ENCODE assay signal across 11 cellular contexts in genomic region chr15:91268510-91268909, GRCh38.
A peak's percentile ranks its signal among the peaks of the same experiment; 100 is the strongest.
DNase-seq lines count a peak whose midpoint lies in the region; ATAC-seq and TF ChIP-seq lines count a peak whose summit lies in the region.
"Had no signal": no experiment of that assay in that cellular context is flagged by ENCODE, and none has a peak within 500 bp of the region (broad histone marks: within the 10 kb centered on the region; RNA-seq: fewer than 3 reads in every experiment).

No MANE protein-coding gene starts in this region.

- no peak for DNase-seq in AG04450 (ENCODE audit: low read depth, low spot score)
- DNase-seq in PC-3, result no peak
- peak; percentile 31 to 45 for DNase-seq in erythroblast (lab: John Stamatoyannopoulos, UW)
- DNase-seq in mesothelial cell of epicardium (ENCODE audit: low spot score in 2 of 2, unreplicated experiment in 2 of 2), result no peak
- no peak for DNase-seq in RWPE1 (ENCODE audit: low spot score)
- no peak for DNase-seq in NCI-H2196 treated with DMSO at 0.1 percent for 48 hours (lab: John Stamatoyannopoulos, UW; ENCODE audit: unreplicated experiment)
- DNase-seq: DMS79, NCI-H2081 treated with DMSO at 0.1 percent for 48 hours had no signal

- no peak overlapping the region for H3K4me3 Mint-ChIP-seq in mesothelial cell of epicardium

- no peaks in the 10 kb centered on the region for H3K36me3 ChIP-seq in PC-3 (ENCODE audit: low read depth, low read length)

- no peak for TF ChIP-seq POLR2A in erythroblast (IDR thresholded peaks at IDR 0.05; ENCODE audit: low read length)

- no peaks in the 10 kb centered on the region for H3K36me3 Mint-ChIP-seq in mesothelial cell of epicardium
- H3K36me3 Mint-ChIP-seq: activated naive CD4-positive, alpha-beta T cell treated with anti-CD3 and anti-CD28 coated beads, Interleukin-2, amount 50 U/mL, for 72 hours had no signal

- H4K20me1 ChIP-seq in PC-3 (ENCODE audit: low read length), result no peaks in the 10 kb centered on the region

- H3K9me3 ChIP-seq in AG04450 (ENCODE audit: control insufficient read depth, insufficient read depth, low read length), result no peaks in the 10 kb centered on the region
- no peaks in the 10 kb centered on the region for H3K9me3 ChIP-seq in PC-3 (ENCODE audit: low read length)

- no peak overlapping the region for H3K27ac Mint-ChIP-seq in mesothelial cell of epicardium
- H3K27ac Mint-ChIP-seq: activated naive CD4-positive, alpha-beta T cell treated with anti-CD3 and anti-CD28 coated beads, Interleukin-2, amount 50 U/mL, for 72 hours had no signal

- H3K27ac ChIP-seq in AG04450 (ENCODE audit: low read depth, low read length) (no peak overlapping the region), PC-3 (ENCODE audit: low read length) (no peak overlapping the region), RWPE1 (no peak overlapping the region)

- intact Hi-C loops in PC-3 (cut with micrococcal nuclease), result no loop called here

- BruUV-seq in PC-3 (replicated peaks; lab: Mats Ljungman, UMichigan), result no TSS peak

- no peaks in the 10 kb centered on the region for H3K9me2 ChIP-seq in PC-3 (replicated peaks; ENCODE audit: low read length)

- no peak for ATAC-seq in PC-3
- no peak for ATAC-seq in HG03439 (IDR thresholded peaks at IDR 0.05; ENCODE audit: unreplicated experiment)
- ATAC-seq: activated naive CD4-positive, alpha-beta T cell treated with anti-CD3 and anti-CD28 coated beads, Interleukin-2, amount 50 U/mL, for 72 hours had no signal

- H3K79me2 ChIP-seq in PC-3 (ENCODE audit: low read length), result no peaks in the 10 kb centered on the region

- TF ChIP-seq CTCF in AG04450 (IDR thresholded peaks at IDR 0.05; ENCODE audit: low read depth, low read length), result peak; percentile 23; the same call in 1 of the 2 replicates
- TF ChIP-seq CTCF in GM12872 (IDR thresholded peaks at IDR 0.05; ENCODE audit: insufficient read depth, low read depth, low read length), result peak; percentile 56; the same call in 2 of the 3 replicates
- peak; percentile 44 for TF ChIP-seq CTCF in PC-3 (conservative IDR thresholded peaks at IDR 0.05; ENCODE audit: low read depth, low read length)
- no peak for TF ChIP-seq CTCF in mesothelial cell of epicardium (IDR thresholded peaks at IDR 0.05; ENCODE audit: unreplicated experiment)
- no peak; the same call in 1 of the 2 replicates for TF ChIP-seq CTCF in RWPE1 (conservative IDR thresholded peaks at IDR 0.05; ENCODE audit: low read depth)

- no peaks in the 10 kb centered on the region for H3F3A ChIP-seq in PC-3 (ENCODE audit: low read length, unreplicated experiment)

- H3K9me3 Mint-ChIP-seq in mesothelial cell of epicardium, result no peaks in the 10 kb centered on the region
- H3K9me3 Mint-ChIP-seq: activated naive CD4-positive, alpha-beta T cell treated with anti-CD3 and anti-CD28 coated beads, Interleukin-2, amount 50 U/mL, for 72 hours had no signal

- H3K4me2 ChIP-seq in PC-3 (ENCODE audit: low read length), result no peak overlapping the region

- H3K27me3 ChIP-seq in AG04450 (ENCODE audit: control insufficient read depth, insufficient read depth, low read length) (no peaks in the 10 kb centered on the region), PC-3 (ENCODE audit: low read length) (peaks cover 15% of the 10 kb centered on the region; the same call in 1 of the 2 replicates)

- H3K27me3 Mint-ChIP-seq in mesothelial cell of epicardium (ENCODE audit: low read depth), result peaks cover 71% of the 10 kb centered on the region

- H2AFZ ChIP-seq in PC-3 (ENCODE audit: low read length), result no peak overlapping the region

- H3K4me3 ChIP-seq in AG04450 (ENCODE audit: low read depth, low read length), result no peak overlapping the region
- no peak overlapping the region for H3K4me3 ChIP-seq in PC-3 (ENCODE audit: low read length)

- POLR2A ChIA-PET in AG04450 (lab: Yijun Ruan, JAX), result no interaction called here
- POLR2A ChIA-PET in PC-3 (lab: Charles Lee; ENCODE audit: unreplicated experiment), result no interaction called here
- POLR2A ChIA-PET in RWPE1 (lab: Yijun Ruan, JAX; ENCODE audit: low non-redundant PET), result no interaction called here

- no peaks in the 10 kb centered on the region for H3K4me1 Mint-ChIP-seq in mesothelial cell of epicardium

- H3K9ac ChIP-seq in PC-3 (ENCODE audit: low read length), result no peak overlapping the region

- CTCF ChIA-PET in AG04450 (lab: Charles Lee) (interaction anchor here (0.7 to 2.8 kb wide), 4 partner anchors 22 to 312 kb away, joined by 5 to 28 read pairs (median 12); no protein-coding TSS in a partner anchor), PC-3 (lab: Charles Lee) (no interaction called here), RWPE1 (lab: Yijun Ruan, JAX) (interaction anchor here (0.6 to 2.4 kb wide), 2 partner anchors 205 to 213 kb away, joined by 3 to 15 read pairs; no protein-coding TSS in a partner anchor)

- no peaks in the 10 kb centered on the region for H3K4me1 ChIP-seq in PC-3 (ENCODE audit: insufficient read depth, low read length)

Comparison
In these comparisons a context has a peak if more than half of its experiments do, and no peak if none do; other contexts are left out.
1. DNase-seq: peak in erythroblast (2 of 2); none in AG04450 (single experiment), PC-3 (single experiment), mesothelial cell of epicardium (0 of 2), RWPE1 (single experiment) and NCI-H2196 treated with DMSO at 0.1 percent for 48 hours (single experiment).
2. CTCF ChIP-seq: peak in AG04450 (single experiment), GM12872 (single experiment) and PC-3 (single experiment); none in mesothelial cell of epicardium (single experiment) and RWPE1 (single experiment).